In genomic region chr7:101381549-101381948, GRCh38 we compare ENCODE assay signal across 37 cellular contexts. TPM values are rescaled to one million over a fixed set of nuclear protein-coding genes. Genes with fewer than 3 reads are reported as not detected.
"Had no signal": no experiment of that assay in that cellular context is flagged by ENCODE, and none has a peak within 500 bp of the region (broad histone marks: within the 10 kb centered on the region; RNA-seq: fewer than 3 reads in every experiment).

No MANE protein-coding gene starts in this region.

- H3K9me3 ChIP-seq: adrenal gland, body of pancreas, breast epithelium had no signal

- FAIRE-seq: astrocyte, TTC549 had no signal

- H3K36me3 ChIP-seq: adrenal gland, brain microvascular endothelial cell, breast epithelium, WERI-Rb-1 had no signal

- H3K27me3 ChIP-seq: adrenal gland, body of pancreas, breast epithelium had no signal

- H3K27ac ChIP-seq: adrenal gland, body of pancreas, brain microvascular endothelial cell, breast epithelium, WERI-Rb-1 had no signal

- H3K4me3 Mint-ChIP-seq: activated CD4-positive, alpha-beta memory T cell treated with anti-CD3 and anti-CD28 coated beads, Interleukin-2, amount 10 ng/mL, durations not matched to agents 7 days and 5 days; activated CD4-positive, alpha-beta T cell treated with anti-CD3 and anti-CD28 coated beads for 36 hours; activated CD4-positive, alpha-beta T cell treated with anti-CD3 and anti-CD28 coated beads, Interleukin-2, amount 10 ng/mL, durations not matched to agents 7 days and 5 days; activated CD8-positive, alpha-beta memory T cell treated with anti-CD3 and anti-CD28 coated beads, Interleukin-2, amount 10 ng/mL, durations not matched to agents 7 days and 5 days; activated CD8-positive, alpha-beta T cell treated with anti-CD3 and anti-CD28 coated beads, Interleukin-2, amount 10 ng/mL, durations not matched to agents 7 days and 5 days; activated naive CD4-positive, alpha-beta T cell treated with anti-CD3 and anti-CD28 coated beads for 36 hours; activated naive CD8-positive, alpha-beta T cell treated with anti-CD3 and anti-CD28 coated beads for 36 hours; activated T-cell treated with anti-CD3 and anti-CD28 coated beads, Interleukin-2, amount 50 U/mL, for 24 hours; T-helper 1 cell treated with Interleukin-12 subunit alpha and Interleukin-12 subunit beta and Interleukin-4 antibody, amounts not matched to agents 30 μg/mL and 1 μg/mL, for 36 hours; T-helper 2 cell treated with Interferon-gamma antibody and Interleukin-4, amounts not matched to agents 5 μg/mL and 100 μg/mL, for 36 hours; WTC11 had no signal

- H3K27ac Mint-ChIP-seq: activated CD4-positive, alpha-beta memory T cell treated with anti-CD3 and anti-CD28 coated beads, Interleukin-2, amount 10 ng/mL, durations not matched to agents 7 days and 5 days; activated CD4-positive, alpha-beta T cell treated with anti-CD3 and anti-CD28 coated beads for 36 hours; activated CD4-positive, alpha-beta T cell treated with anti-CD3 and anti-CD28 coated beads, Interleukin-2, amount 10 ng/mL, durations not matched to agents 7 days and 5 days; activated CD8-positive, alpha-beta memory T cell treated with anti-CD3 and anti-CD28 coated beads, Interleukin-2, amount 10 ng/mL, durations not matched to agents 7 days and 5 days; activated CD8-positive, alpha-beta T cell treated with anti-CD3 and anti-CD28 coated beads, Interleukin-2, amount 10 ng/mL, durations not matched to agents 7 days and 5 days; activated naive CD4-positive, alpha-beta T cell treated with anti-CD3 and anti-CD28 coated beads for 36 hours; activated naive CD4-positive, alpha-beta T cell treated with anti-CD3 and anti-CD28 coated beads, Interleukin-2, amount 50 U/mL, for 72 hours; activated naive CD8-positive, alpha-beta T cell treated with anti-CD3 and anti-CD28 coated beads for 36 hours; activated T-cell treated with anti-CD3 and anti-CD28 coated beads, Interleukin-2, amount 50 U/mL, for 24 hours; T-helper 1 cell treated with Interleukin-12 subunit alpha and Interleukin-12 subunit beta and Interleukin-4 antibody, amounts not matched to agents 30 μg/mL and 1 μg/mL, for 36 hours; T-helper 2 cell treated with Interferon-gamma antibody and Interleukin-4, amounts not matched to agents 5 μg/mL and 100 μg/mL, for 36 hours; WTC11 had no signal

- H3K9me3 Mint-ChIP-seq: activated CD4-positive, alpha-beta memory T cell treated with anti-CD3 and anti-CD28 coated beads, Interleukin-2, amount 10 ng/mL, durations not matched to agents 7 days and 5 days; activated CD4-positive, alpha-beta T cell treated with anti-CD3 and anti-CD28 coated beads, Interleukin-2, amount 10 ng/mL, durations not matched to agents 7 days and 5 days; activated T-cell treated with anti-CD3 and anti-CD28 coated beads, Interleukin-2, amount 50 U/mL, for 24 hours; T-helper 1 cell treated with Interleukin-12 subunit alpha and Interleukin-12 subunit beta and Interleukin-4 antibody, amounts not matched to agents 30 μg/mL and 1 μg/mL, for 36 hours; T-helper 2 cell treated with Interferon-gamma antibody and Interleukin-4, amounts not matched to agents 5 μg/mL and 100 μg/mL, for 36 hours had no signal

- DNase-seq: activated CD4-positive, alpha-beta memory T cell treated with anti-CD3 and anti-CD28 coated beads, Interleukin-2, amount 10 ng/mL, durations not matched to agents 7 days and 5 days; activated CD4-positive, alpha-beta T cell treated with anti-CD3 and anti-CD28 coated beads for 1 hour; activated CD4-positive, alpha-beta T cell treated with anti-CD3 and anti-CD28 coated beads for 36 hours; activated CD4-positive, alpha-beta T cell treated with anti-CD3 and anti-CD28 coated beads for 48 hours; activated CD4-positive, alpha-beta T cell treated with anti-CD3 and anti-CD28 coated beads, Interleukin-2, amount 10 ng/mL, durations not matched to agents 7 days and 5 days; activated CD4-positive, alpha-beta T cell treated with anti-CD3 and anti-CD28 coated beads, Interleukin-2, amount 50 U/mL, for 48 hours; activated CD4-positive, CD25-positive, alpha-beta regulatory T cell; activated CD8-positive, alpha-beta memory T cell treated with anti-CD3 and anti-CD28 coated beads for 24 hours; activated CD8-positive, alpha-beta memory T cell treated with anti-CD3 and anti-CD28 coated beads, Interleukin-2, amount 10 ng/mL, durations not matched to agents 7 days and 5 days; activated CD8-positive, alpha-beta memory T cell treated with anti-CD3 and anti-CD28 coated beads, Interleukin-2, amount 50 U/mL, for 48 hours; activated CD8-positive, alpha-beta T cell treated with anti-CD3 and anti-CD28 coated beads, Interleukin-2, amount 10 ng/mL, durations not matched to agents 7 days and 5 days; activated effector memory CD4-positive, alpha-beta T cell treated with anti-CD3 and anti-CD28 coated beads, Interleukin-2, amount 50 U/mL, for 16 hours; activated gamma-delta T cell treated with Interleukin-2 at 50 U/mL for 16 hours; activated naive CD4-positive, alpha-beta T cell; activated naive CD4-positive, alpha-beta T cell treated with anti-CD3 and anti-CD28 coated beads for 36 hours; activated naive CD4-positive, alpha-beta T cell treated with anti-CD3 and anti-CD28 coated beads, Interleukin-2, amount 50 U/mL, for 16 hours; activated naive CD8-positive, alpha-beta T cell treated with anti-CD3 and anti-CD28 coated beads for 36 hours; activated T-cell treated with anti-CD3 and anti-CD28 coated beads, Interleukin-2, amount 50 U/mL, for 24 hours; activated T-cell treated with anti-CD3 and anti-CD28 coated beads, Interleukin-2, amount 50 U/mL, for 48 hours; adrenal gland; amniotic stem cell; aorta; body of pancreas; brain microvascular endothelial cell; central memory CD4-positive, alpha-beta T cell; T-helper 1 cell; T-helper 2 cell; T-helper 9 cell; WERI-Rb-1 had no signal

- H3K4me3 ChIP-seq: adrenal gland, body of pancreas, breast epithelium had no signal

- H3K36me3 Mint-ChIP-seq: activated CD8-positive, alpha-beta memory T cell treated with anti-CD3 and anti-CD28 coated beads, Interleukin-2, amount 10 ng/mL, durations not matched to agents 7 days and 5 days; activated naive CD4-positive, alpha-beta T cell treated with anti-CD3 and anti-CD28 coated beads, Interleukin-2, amount 50 U/mL, for 72 hours; activated naive CD8-positive, alpha-beta T cell treated with anti-CD3 and anti-CD28 coated beads for 36 hours had no signal

- H3K27me3 Mint-ChIP-seq: activated CD4-positive, alpha-beta T cell treated with anti-CD3 and anti-CD28 coated beads for 36 hours; activated naive CD8-positive, alpha-beta T cell treated with anti-CD3 and anti-CD28 coated beads for 36 hours; activated T-cell treated with anti-CD3 and anti-CD28 coated beads, Interleukin-2, amount 50 U/mL, for 24 hours had no signal

- H3K4me1 ChIP-seq: adrenal gland, body of pancreas, breast epithelium had no signal

- ATAC-seq: activated CD4-positive, alpha-beta T cell treated with anti-CD3 and anti-CD28 coated beads for 36 hours; activated CD4-positive, CD25-positive, alpha-beta regulatory T cell treated with anti-CD3 and anti-CD28 coated beads, Interleukin-2, amount 50 U/mL, for 24 hours; activated CD8-positive, alpha-beta memory T cell treated with anti-CD3 and anti-CD28 coated beads, Interleukin-2, amount 10 ng/mL, durations not matched to agents 7 days and 5 days; activated CD8-positive, alpha-beta T cell treated with anti-CD3 and anti-CD28 coated beads, Interleukin-2, amount 10 ng/mL, durations not matched to agents 7 days and 5 days; activated naive CD4-positive, alpha-beta T cell treated with anti-CD3 and anti-CD28 coated beads, Interleukin-2, amount 50 U/mL, for 72 hours; body of pancreas; WTC11 had no signal

RNA-seq across cellular contexts. Expression of gene COL26A1, which starts 18.9 kb away (rescaled TPM):
- polyA plus RNA-seq: aorta had no signal
